1 cellular context compared by ENCODE assay signal in genomic region chr12:60689137-60689536, GRCh38.
TF ChIP-seq lines count a peak whose summit lies in the region.

No MANE protein-coding gene starts in this region.

TF ChIP-seq in WTC11, 78 proteins besides CTCF, POLR2A, EP300 and RAD21 (continued from another document):
- TF ChIP-seq ZNF532 (CRISPR knock-in tag; IDR thresholded peaks at IDR 0.05; ENCODE audit: borderline replicate concordance) (no peak), GTF2I (CRISPR knock-in tag; conservative IDR thresholded peaks at IDR 0.05) (no peak), MXD4 (CRISPR knock-in tag; IDR thresholded peaks at IDR 0.05; ENCODE audit: borderline replicate concordance) (no peak), ZNF219 (CRISPR knock-in tag; IDR thresholded peaks at IDR 0.05; ENCODE audit: borderline replicate concordance) (no peak), ARID4B (CRISPR knock-in tag; IDR thresholded peaks at IDR 0.05; ENCODE audit: borderline replicate concordance) (no peak), ZNF416 (CRISPR knock-in tag; IDR thresholded peaks at IDR 0.05) (no peak), ERG (CRISPR knock-in tag; IDR thresholded peaks at IDR 0.05) (no peak)
- TF ChIP-seq, protein P1, sequence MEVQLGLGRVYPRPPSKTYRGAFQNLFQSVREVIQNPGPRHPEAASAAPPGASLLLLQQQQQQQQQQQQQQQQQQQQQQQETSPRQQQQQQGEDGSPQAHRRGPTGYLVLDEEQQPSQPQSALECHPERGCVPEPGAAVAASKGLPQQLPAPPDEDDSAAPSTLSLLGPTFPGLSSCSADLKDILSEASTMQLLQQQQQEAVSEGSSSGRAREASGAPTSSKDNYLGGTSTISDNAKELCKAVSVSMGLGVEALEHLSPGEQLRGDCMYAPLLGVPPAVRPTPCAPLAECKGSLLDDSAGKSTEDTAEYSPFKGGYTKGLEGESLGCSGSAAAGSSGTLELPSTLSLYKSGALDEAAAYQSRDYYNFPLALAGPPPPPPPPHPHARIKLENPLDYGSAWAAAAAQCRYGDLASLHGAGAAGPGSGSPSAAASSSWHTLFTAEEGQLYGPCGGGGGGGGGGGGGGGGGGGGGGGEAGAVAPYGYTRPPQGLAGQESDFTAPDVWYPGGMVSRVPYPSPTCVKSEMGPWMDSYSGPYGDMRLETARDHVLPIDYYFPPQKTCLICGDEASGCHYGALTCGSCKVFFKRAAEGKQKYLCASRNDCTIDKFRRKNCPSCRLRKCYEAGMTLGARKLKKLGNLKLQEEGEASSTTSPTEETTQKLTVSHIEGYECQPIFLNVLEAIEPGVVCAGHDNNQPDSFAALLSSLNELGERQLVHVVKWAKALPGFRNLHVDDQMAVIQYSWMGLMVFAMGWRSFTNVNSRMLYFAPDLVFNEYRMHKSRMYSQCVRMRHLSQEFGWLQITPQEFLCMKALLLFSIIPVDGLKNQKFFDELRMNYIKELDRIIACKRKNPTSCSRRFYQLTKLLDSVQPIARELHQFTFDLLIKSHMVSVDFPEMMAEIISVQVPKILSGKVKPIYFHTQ (CRISPR knock-in tag; IDR thresholded peaks at IDR 0.05) = no peak
